1 cellular context compared by ENCODE assay signal in genomic region chr4:74619931-74620702, GRCh38.
TF ChIP-seq lines count a peak whose summit lies in the region.

No MANE protein-coding gene starts in this region.

TF ChIP-seq in endothelial cell of umbilical vein, 7 proteins besides CTCF, POLR2A, EP300 and RAD21:
- no peak for TF ChIP-seq POLR2AphosphoS5 (IDR thresholded peaks at IDR 0.05; ENCODE audit: insufficient read depth, low read depth, low read length)
- TF ChIP-seq MYC (IDR thresholded peaks at IDR 0.05; ENCODE audit: low read depth, low read length), result no peak
- TF ChIP-seq, protein P1, sequence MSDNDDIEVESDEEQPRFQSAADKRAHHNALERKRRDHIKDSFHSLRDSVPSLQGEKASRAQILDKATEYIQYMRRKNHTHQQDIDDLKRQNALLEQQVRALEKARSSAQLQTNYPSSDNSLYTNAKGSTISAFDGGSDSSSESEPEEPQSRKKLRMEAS (IDR thresholded peaks at IDR 0.05; ENCODE audit: insufficient read depth, insufficient read length), result no peak
- TF ChIP-seq EZH2 (IDR thresholded peaks at IDR 0.05; ENCODE audit: borderline replicate concordance, low read depth, low read length, severe bottlenecking), result no peak
- TF ChIP-seq FOS (IDR thresholded peaks at IDR 0.05; ENCODE audit: borderline replicate concordance, insufficient read depth, low read length), result no peak
- no peak for TF ChIP-seq GATA2 (IDR thresholded peaks at IDR 0.05; ENCODE audit: insufficient read depth, insufficient read length, low read depth, low read length)
